ENCODE assay signal across 28 cellular contexts in genomic region chr1:243784506-243784905, GRCh38.
"Had no signal": no experiment of that assay in that cellular context is flagged by ENCODE, and none has a peak within 500 bp of the region (broad histone marks: within the 10 kb centered on the region; RNA-seq: fewer than 3 reads in every experiment).

No MANE protein-coding gene starts in this region.

- H3K9me3 ChIP-seq: adrenal gland, body of pancreas, colonic mucosa, esophagus squamous epithelium, gastroesophageal sphincter had no signal

- ATAC-seq: activated naive CD8-positive, alpha-beta T cell treated with anti-CD3 and anti-CD28 coated beads, Interleukin-2, amount 50 U/mL, for 24 hours; activated T-cell treated with anti-CD3 and anti-CD28 coated beads, Interleukin-2, amount 50 U/mL, for 72 hours; body of pancreas; gastroesophageal sphincter; WTC11 had no signal

- H3K27me3 ChIP-seq: adrenal gland, body of pancreas, colonic mucosa, esophagus squamous epithelium, gastroesophageal sphincter had no signal

- H3K36me3 ChIP-seq: adrenal gland, colonic mucosa, esophagus squamous epithelium, gastroesophageal sphincter had no signal

- FAIRE-seq: endometrium, endothelial cell of umbilical vein had no signal

- H3K4me1 ChIP-seq: body of pancreas, colonic mucosa had no signal

- DNase-seq: activated CD4-positive, alpha-beta memory T cell treated with anti-CD3 and anti-CD28 coated beads, Interleukin-2, amount 10 ng/mL, durations not matched to agents 7 days and 5 days; activated CD4-positive, alpha-beta T cell treated with anti-CD3 and anti-CD28 coated beads for 1 hour; activated CD4-positive, alpha-beta T cell treated with anti-CD3 and anti-CD28 coated beads for 4 hours; activated CD4-positive, alpha-beta T cell treated with anti-CD3 and anti-CD28 coated beads, Interleukin-2, amount 10 ng/mL, durations not matched to agents 7 days and 5 days; activated CD4-positive, alpha-beta T cell treated with anti-CD3 and anti-CD28 coated beads, Interleukin-2, amount 50 U/mL, for 4 hours; activated CD8-positive, alpha-beta memory T cell treated with anti-CD3 and anti-CD28 coated beads, Interleukin-2, amount 50 U/mL, for 48 hours; activated gamma-delta T cell; activated naive CD4-positive, alpha-beta T cell treated with Interleukin-2 at 50 U/mL for 16 hours; activated naive CD8-positive, alpha-beta T cell treated with anti-CD3 and anti-CD28 coated beads for 36 hours; activated naive CD8-positive, alpha-beta T cell treated with anti-CD3 and anti-CD28 coated beads, Interleukin-2, amount 50 U/mL, for 24 hours; activated T-cell treated with anti-CD3 and anti-CD28 coated beads for 4 hours; activated T-cell treated with anti-CD3 and anti-CD28 coated beads, Interleukin-2, amount 50 U/mL, for 24 hours; activated T-cell treated with anti-CD3 and anti-CD28 coated beads, Interleukin-2, amount 50 U/mL, for 72 hours; adrenal gland; amygdala; aorta; body of pancreas; caudate nucleus; colonic mucosa; effector CD8-positive, alpha-beta T cell; esophagus squamous epithelium; foreskin melanocyte; T-helper 2 cell had no signal

- H3K27ac ChIP-seq: adrenal gland, body of pancreas, colonic mucosa, epithelial cell of prostate, esophagus squamous epithelium, gastroesophageal sphincter had no signal

- H3K4me3 ChIP-seq: adrenal gland, body of pancreas, colonic mucosa, esophagus squamous epithelium, gastroesophageal sphincter had no signal
